Comparison of ENCODE assay signal across 18 cellular contexts in genomic region chr1:150649441-150649840, GRCh38.
"Had no signal": no experiment of that assay in that cellular context is flagged by ENCODE, and none has a peak within 500 bp of the region (broad histone marks: within the 10 kb centered on the region; RNA-seq: fewer than 3 reads in every experiment).

No MANE protein-coding gene starts in this region.

- H2AFZ ChIP-seq: parathyroid adenoma had no signal

- DNase-seq: activated naive CD4-positive, alpha-beta T cell treated with anti-CD3 and anti-CD28 coated beads for 36 hours; activated T-cell treated with anti-CD3 and anti-CD28 coated beads, Interleukin-2, amount 50 U/mL, for 1 hour; amygdala; foreskin melanocyte; immature natural killer cell; midbrain; right lobe of liver; stimulated activated CD4-positive, alpha-beta T cell treated with anti-CD3 and anti-CD28 coated beads, Interleukin-2, amount 100 ng/mL, for 24 hours; stimulated activated naive CD8-positive, alpha-beta T cell treated with anti-CD3 and anti-CD28 coated beads, Interleukin-15, amount 100 ng/mL, for 72 hours; T-helper 1 cell; upper lobe of left lung had no signal

- H3K79me2 ChIP-seq: parathyroid adenoma had no signal

- H3K27ac Mint-ChIP-seq: activated naive CD4-positive, alpha-beta T cell treated with anti-CD3 and anti-CD28 coated beads for 36 hours; stimulated activated effector memory CD8-positive, alpha-beta T cell treated with anti-CD3 and anti-CD28 coated beads, Interleukin-12 subunit alpha, Interleukin-12 subunit beta, amount 100 ng/mL, for 72 hours had no signal

- H3K4me3 Mint-ChIP-seq: activated naive CD4-positive, alpha-beta T cell treated with anti-CD3 and anti-CD28 coated beads for 36 hours; immature natural killer cell; natural killer cell treated with Interleukin-12 subunit alpha and Interleukin-12 subunit beta and Interleukin-15 and Interleukin-18, amount 100 ng/mL, for 72 hours; stimulated activated effector memory CD8-positive, alpha-beta T cell treated with anti-CD3 and anti-CD28 coated beads, Interleukin-12 subunit alpha, Interleukin-12 subunit beta, amount 100 ng/mL, for 72 hours; stimulated activated naive CD8-positive, alpha-beta T cell treated with anti-CD3 and anti-CD28 coated beads, Interleukin-15, amount 100 ng/mL, for 72 hours had no signal

- H3K4me3 ChIP-seq: cardiac muscle cell, right lobe of liver, skin epidermis, suprapubic skin, upper lobe of left lung had no signal

- H3K27ac ChIP-seq: cardiac muscle cell, neutrophil, parathyroid adenoma, right lobe of liver, skin epidermis, suprapubic skin, upper lobe of left lung had no signal

- H3K9me3 Mint-ChIP-seq: activated naive CD4-positive, alpha-beta T cell treated with anti-CD3 and anti-CD28 coated beads for 36 hours; immature natural killer cell; natural killer cell treated with Interleukin-12 subunit alpha and Interleukin-12 subunit beta and Interleukin-15 and Interleukin-18, amount 100 ng/mL, for 72 hours; stimulated activated effector memory CD8-positive, alpha-beta T cell treated with anti-CD3 and anti-CD28 coated beads, Interleukin-12 subunit alpha, Interleukin-12 subunit beta, amount 100 ng/mL, for 72 hours; stimulated activated naive CD8-positive, alpha-beta T cell treated with anti-CD3 and anti-CD28 coated beads, Interleukin-15, amount 100 ng/mL, for 72 hours had no signal

- ATAC-seq: natural killer cell treated with Interleukin-12 subunit alpha and Interleukin-12 subunit beta and Interleukin-15 and Interleukin-18, amount 100 ng/mL, for 72 hours; stimulated activated effector memory CD8-positive, alpha-beta T cell treated with anti-CD3 and anti-CD28 coated beads, Interleukin-12 subunit alpha, Interleukin-12 subunit beta, amount 100 ng/mL, for 72 hours; stimulated activated naive CD8-positive, alpha-beta T cell treated with anti-CD3 and anti-CD28 coated beads, Interleukin-15, amount 100 ng/mL, for 72 hours had no signal

- H3K4me1 Mint-ChIP-seq: stimulated activated effector memory CD8-positive, alpha-beta T cell treated with anti-CD3 and anti-CD28 coated beads, Interleukin-12 subunit alpha, Interleukin-12 subunit beta, amount 100 ng/mL, for 72 hours; stimulated activated naive CD8-positive, alpha-beta T cell treated with anti-CD3 and anti-CD28 coated beads, Interleukin-15, amount 100 ng/mL, for 72 hours had no signal

- H3K4me1 ChIP-seq: parathyroid adenoma, right lobe of liver, suprapubic skin had no signal

- H3K27me3 ChIP-seq: cardiac muscle cell, neutrophil, right lobe of liver, suprapubic skin, upper lobe of left lung had no signal

- H3K27me3 Mint-ChIP-seq: natural killer cell treated with Interleukin-12 subunit alpha and Interleukin-12 subunit beta and Interleukin-15 and Interleukin-18, amount 100 ng/mL, for 72 hours; stimulated activated naive CD8-positive, alpha-beta T cell treated with anti-CD3 and anti-CD28 coated beads, Interleukin-15, amount 100 ng/mL, for 72 hours had no signal

- H3K9me3 ChIP-seq: neutrophil, right lobe of liver, suprapubic skin, upper lobe of left lung had no signal
